In the genomic region with DNA sequence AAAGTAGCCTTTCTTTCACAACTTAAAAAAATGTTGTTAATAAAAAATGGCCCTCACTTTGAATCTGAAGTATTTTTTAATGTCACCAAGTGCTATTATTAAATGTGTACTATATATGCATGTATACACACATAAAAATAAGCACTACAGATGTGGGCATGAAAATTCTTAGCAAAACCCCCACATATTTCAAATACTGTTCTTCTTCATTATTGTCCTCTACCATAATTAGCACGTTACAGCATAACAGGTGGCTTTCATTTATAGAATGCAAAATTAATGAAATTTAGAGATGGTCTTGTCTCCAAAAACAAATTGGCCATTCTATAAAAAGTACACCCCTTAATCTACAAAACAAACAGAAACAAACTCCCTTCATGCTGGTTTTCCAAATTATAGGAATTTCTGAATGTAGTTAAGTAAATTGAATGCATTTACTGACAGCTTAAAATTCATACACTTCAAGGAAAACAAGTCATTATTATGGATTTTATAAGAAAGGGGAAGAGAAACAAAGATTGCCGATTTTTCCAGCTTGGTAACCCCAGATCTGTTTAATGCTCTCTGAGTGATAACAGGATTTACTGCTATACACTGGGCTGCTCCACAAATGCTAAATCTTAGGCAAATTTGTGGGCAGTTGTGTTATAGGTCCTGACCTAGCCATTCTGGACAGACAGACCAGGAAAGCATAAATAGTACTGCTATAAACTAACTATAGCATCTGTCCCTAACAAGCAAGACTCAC, we compare ENCODE assay signal across 1 cellular context.
TF ChIP-seq lines count a peak whose summit lies in the region.

No MANE protein-coding gene starts in this region.

TF ChIP-seq in GM23338, 12 proteins besides CTCF, POLR2A, EP300 and RAD21:
- no peak for TF ChIP-seq EZH2phosphoT487 (IDR thresholded peaks at IDR 0.05; ENCODE audit: unreplicated experiment)
- TF ChIP-seq, protein P1, sequence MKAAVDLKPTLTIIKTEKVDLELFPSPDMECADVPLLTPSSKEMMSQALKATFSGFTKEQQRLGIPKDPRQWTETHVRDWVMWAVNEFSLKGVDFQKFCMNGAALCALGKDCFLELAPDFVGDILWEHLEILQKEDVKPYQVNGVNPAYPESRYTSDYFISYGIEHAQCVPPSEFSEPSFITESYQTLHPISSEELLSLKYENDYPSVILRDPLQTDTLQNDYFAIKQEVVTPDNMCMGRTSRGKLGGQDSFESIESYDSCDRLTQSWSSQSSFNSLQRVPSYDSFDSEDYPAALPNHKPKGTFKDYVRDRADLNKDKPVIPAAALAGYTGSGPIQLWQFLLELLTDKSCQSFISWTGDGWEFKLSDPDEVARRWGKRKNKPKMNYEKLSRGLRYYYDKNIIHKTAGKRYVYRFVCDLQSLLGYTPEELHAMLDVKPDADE (IDR thresholded peaks at IDR 0.05) = no peak
- TF ChIP-seq POLR2AphosphoS5 (IDR thresholded peaks at IDR 0.05; ENCODE audit: low read depth) = no peak
- TF ChIP-seq ZNF462 (CRISPR knock-in tag; IDR thresholded peaks at IDR 0.05) = no peak
- no peak for TF ChIP-seq NANOG (IDR thresholded peaks at IDR 0.05; ENCODE audit: borderline replicate concordance)
- no peak for TF ChIP-seq STAT1 (IDR thresholded peaks at IDR 0.05; ENCODE audit: unreplicated experiment)
- TF ChIP-seq ZNF114 (CRISPR knock-in tag; IDR thresholded peaks at IDR 0.05) = no peak
- no peak for TF ChIP-seq ZNF331 (CRISPR knock-in tag; IDR thresholded peaks at IDR 0.05; ENCODE audit: low read depth)
- TF ChIP-seq JUNB (IDR thresholded peaks at IDR 0.05; ENCODE audit: unreplicated experiment) = no peak
- no peak for TF ChIP-seq CREB1 (CRISPR knock-in tag; IDR thresholded peaks at IDR 0.05; ENCODE audit: low read depth)
- TF ChIP-seq, protein P2, sequence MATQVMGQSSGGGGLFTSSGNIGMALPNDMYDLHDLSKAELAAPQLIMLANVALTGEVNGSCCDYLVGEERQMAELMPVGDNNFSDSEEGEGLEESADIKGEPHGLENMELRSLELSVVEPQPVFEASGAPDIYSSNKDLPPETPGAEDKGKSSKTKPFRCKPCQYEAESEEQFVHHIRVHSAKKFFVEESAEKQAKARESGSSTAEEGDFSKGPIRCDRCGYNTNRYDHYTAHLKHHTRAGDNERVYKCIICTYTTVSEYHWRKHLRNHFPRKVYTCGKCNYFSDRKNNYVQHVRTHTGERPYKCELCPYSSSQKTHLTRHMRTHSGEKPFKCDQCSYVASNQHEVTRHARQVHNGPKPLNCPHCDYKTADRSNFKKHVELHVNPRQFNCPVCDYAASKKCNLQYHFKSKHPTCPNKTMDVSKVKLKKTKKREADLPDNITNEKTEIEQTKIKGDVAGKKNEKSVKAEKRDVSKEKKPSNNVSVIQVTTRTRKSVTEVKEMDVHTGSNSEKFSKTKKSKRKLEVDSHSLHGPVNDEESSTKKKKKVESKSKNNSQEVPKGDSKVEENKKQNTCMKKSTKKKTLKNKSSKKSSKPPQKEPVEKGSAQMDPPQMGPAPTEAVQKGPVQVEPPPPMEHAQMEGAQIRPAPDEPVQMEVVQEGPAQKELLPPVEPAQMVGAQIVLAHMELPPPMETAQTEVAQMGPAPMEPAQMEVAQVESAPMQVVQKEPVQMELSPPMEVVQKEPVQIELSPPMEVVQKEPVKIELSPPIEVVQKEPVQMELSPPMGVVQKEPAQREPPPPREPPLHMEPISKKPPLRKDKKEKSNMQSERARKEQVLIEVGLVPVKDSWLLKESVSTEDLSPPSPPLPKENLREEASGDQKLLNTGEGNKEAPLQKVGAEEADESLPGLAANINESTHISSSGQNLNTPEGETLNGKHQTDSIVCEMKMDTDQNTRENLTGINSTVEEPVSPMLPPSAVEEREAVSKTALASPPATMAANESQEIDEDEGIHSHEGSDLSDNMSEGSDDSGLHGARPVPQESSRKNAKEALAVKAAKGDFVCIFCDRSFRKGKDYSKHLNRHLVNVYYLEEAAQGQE (IDR thresholded peaks at IDR 0.05; ENCODE audit: unreplicated experiment) = no peak
- no peak for TF ChIP-seq EZH2 (IDR thresholded peaks at IDR 0.05; ENCODE audit: low read depth, unreplicated experiment)
TF ChIP-seq in GM23338: peak in this region for 0.
